ENCODE assay signal across 3 cellular contexts in the genomic region with DNA sequence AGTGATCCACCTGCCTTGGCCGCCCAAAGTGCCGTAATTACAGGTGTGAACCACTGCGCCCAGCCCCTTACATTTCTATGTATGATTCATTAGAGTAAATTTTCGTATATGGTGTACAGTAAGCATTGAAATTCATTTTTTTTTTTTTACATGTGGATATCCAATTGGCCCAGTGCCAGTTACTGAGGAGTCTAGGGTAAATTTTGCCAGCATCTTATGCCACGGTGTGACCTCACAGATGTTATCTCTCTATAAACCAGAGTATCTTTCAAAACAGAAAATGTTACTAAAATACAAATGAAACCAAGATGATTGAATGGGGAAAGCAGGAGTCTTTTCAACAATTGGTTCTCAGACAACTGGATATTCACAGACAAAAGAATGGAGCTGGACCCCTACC.
TF ChIP-seq lines count a peak whose summit lies in the region.

No MANE protein-coding gene starts in this region.

TF ChIP-seq in SK-N-SH, 30 proteins besides CTCF, POLR2A, EP300 and RAD21 (continued from another document):
- TF ChIP-seq, protein P1, sequence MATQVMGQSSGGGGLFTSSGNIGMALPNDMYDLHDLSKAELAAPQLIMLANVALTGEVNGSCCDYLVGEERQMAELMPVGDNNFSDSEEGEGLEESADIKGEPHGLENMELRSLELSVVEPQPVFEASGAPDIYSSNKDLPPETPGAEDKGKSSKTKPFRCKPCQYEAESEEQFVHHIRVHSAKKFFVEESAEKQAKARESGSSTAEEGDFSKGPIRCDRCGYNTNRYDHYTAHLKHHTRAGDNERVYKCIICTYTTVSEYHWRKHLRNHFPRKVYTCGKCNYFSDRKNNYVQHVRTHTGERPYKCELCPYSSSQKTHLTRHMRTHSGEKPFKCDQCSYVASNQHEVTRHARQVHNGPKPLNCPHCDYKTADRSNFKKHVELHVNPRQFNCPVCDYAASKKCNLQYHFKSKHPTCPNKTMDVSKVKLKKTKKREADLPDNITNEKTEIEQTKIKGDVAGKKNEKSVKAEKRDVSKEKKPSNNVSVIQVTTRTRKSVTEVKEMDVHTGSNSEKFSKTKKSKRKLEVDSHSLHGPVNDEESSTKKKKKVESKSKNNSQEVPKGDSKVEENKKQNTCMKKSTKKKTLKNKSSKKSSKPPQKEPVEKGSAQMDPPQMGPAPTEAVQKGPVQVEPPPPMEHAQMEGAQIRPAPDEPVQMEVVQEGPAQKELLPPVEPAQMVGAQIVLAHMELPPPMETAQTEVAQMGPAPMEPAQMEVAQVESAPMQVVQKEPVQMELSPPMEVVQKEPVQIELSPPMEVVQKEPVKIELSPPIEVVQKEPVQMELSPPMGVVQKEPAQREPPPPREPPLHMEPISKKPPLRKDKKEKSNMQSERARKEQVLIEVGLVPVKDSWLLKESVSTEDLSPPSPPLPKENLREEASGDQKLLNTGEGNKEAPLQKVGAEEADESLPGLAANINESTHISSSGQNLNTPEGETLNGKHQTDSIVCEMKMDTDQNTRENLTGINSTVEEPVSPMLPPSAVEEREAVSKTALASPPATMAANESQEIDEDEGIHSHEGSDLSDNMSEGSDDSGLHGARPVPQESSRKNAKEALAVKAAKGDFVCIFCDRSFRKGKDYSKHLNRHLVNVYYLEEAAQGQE (IDR thresholded peaks at IDR 0.05; ENCODE audit: low read depth, low read length), result no peak
- TF ChIP-seq NFIC (IDR thresholded peaks at IDR 0.05; ENCODE audit: borderline replicate concordance), result 0 out of 2 replicates have a peak, but pooled peaks have one; percentile 12

TF ChIP-seq in SK-N-SH treated with all-trans-retinoic acid at 6 μM for 48 hours, 23 proteins besides CTCF, POLR2A, EP300 and RAD21 (continued from another document):
- no peak for TF ChIP-seq TSHZ2 (CRISPR knock-in tag; IDR thresholded peaks at IDR 0.05)
- TF ChIP-seq, protein P2, sequence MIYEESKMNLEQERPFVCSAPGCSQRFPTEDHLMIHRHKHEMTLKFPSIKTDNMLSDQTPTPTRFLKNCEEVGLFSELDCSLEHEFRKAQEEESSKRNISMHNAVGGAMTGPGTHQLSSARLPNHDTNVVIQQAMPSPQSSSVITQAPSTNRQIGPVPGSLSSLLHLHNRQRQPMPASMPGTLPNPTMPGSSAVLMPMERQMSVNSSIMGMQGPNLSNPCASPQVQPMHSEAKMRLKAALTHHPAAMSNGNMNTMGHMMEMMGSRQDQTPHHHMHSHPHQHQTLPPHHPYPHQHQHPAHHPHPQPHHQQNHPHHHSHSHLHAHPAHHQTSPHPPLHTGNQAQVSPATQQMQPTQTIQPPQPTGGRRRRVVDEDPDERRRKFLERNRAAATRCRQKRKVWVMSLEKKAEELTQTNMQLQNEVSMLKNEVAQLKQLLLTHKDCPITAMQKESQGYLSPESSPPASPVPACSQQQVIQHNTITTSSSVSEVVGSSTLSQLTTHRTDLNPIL (CRISPR knock-in tag; IDR thresholded peaks at IDR 0.05; ENCODE audit: low read depth), result no peak
- no peak for TF ChIP-seq ZNF565 (CRISPR knock-in tag; conservative IDR thresholded peaks at IDR 0.05; ENCODE audit: low read depth)
- TF ChIP-seq, protein P3, sequence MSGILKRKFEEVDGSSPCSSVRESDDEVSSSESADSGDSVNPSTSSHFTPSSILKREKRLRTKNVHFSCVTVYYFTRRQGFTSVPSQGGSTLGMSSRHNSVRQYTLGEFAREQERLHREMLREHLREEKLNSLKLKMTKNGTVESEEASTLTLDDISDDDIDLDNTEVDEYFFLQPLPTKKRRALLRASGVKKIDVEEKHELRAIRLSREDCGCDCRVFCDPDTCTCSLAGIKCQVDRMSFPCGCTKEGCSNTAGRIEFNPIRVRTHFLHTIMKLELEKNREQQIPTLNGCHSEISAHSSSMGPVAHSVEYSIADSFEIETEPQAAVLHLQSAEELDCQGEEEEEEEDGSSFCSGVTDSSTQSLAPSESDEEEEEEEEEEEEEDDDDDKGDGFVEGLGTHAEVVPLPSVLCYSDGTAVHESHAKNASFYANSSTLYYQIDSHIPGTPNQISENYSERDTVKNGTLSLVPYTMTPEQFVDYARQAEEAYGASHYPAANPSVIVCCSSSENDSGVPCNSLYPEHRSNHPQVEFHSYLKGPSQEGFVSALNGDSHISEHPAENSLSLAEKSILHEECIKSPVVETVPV (CRISPR knock-in tag; IDR thresholded peaks at IDR 0.05), result no peak
- no peak for TF ChIP-seq GLIS3 (CRISPR knock-in tag; IDR thresholded peaks at IDR 0.05)
- no peak for TF ChIP-seq PATZ1 (CRISPR knock-in tag; IDR thresholded peaks at IDR 0.05; ENCODE audit: borderline replicate concordance)
- TF ChIP-seq TOX (CRISPR knock-in tag; IDR thresholded peaks at IDR 0.05; ENCODE audit: borderline replicate concordance), result no peak
- TF ChIP-seq OSR1 (CRISPR knock-in tag; IDR thresholded peaks at IDR 0.05), result no peak
- TF ChIP-seq SNAI2 (CRISPR knock-in tag; IDR thresholded peaks at IDR 0.05), result no peak
- no peak for TF ChIP-seq ZFP30 (CRISPR knock-in tag; IDR thresholded peaks at IDR 0.05)

TF ChIP-seq in K562, 482 proteins besides CTCF, POLR2A, EP300 and RAD21 (continued from another document):
- TF ChIP-seq, protein P4, sequence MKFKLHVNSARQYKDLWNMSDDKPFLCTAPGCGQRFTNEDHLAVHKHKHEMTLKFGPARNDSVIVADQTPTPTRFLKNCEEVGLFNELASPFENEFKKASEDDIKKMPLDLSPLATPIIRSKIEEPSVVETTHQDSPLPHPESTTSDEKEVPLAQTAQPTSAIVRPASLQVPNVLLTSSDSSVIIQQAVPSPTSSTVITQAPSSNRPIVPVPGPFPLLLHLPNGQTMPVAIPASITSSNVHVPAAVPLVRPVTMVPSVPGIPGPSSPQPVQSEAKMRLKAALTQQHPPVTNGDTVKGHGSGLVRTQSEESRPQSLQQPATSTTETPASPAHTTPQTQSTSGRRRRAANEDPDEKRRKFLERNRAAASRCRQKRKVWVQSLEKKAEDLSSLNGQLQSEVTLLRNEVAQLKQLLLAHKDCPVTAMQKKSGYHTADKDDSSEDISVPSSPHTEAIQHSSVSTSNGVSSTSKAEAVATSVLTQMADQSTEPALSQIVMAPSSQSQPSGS (CRISPR knock-in tag; IDR thresholded peaks at IDR 0.05), result no peak
- TF ChIP-seq ZFP30 (CRISPR knock-in tag; IDR thresholded peaks at IDR 0.05; ENCODE audit: borderline replicate concordance) (no peak), MCM5 (IDR thresholded peaks at IDR 0.05; ENCODE audit: low read depth) (no peak), RBM14 (IDR thresholded peaks at IDR 0.05; ENCODE audit: borderline replicate concordance, insufficient read depth, low read depth, low read length) (no peak), NFIC (IDR thresholded peaks at IDR 0.05) (peak; percentile 89), YBX1 (IDR thresholded peaks at IDR 0.05) (no peak), KHSRP (IDR thresholded peaks at IDR 0.05) (no peak), CSDE1 (IDR thresholded peaks at IDR 0.05) (no peak), FOXA3 (CRISPR knock-in tag; conservative IDR thresholded peaks at IDR 0.05 in 1 of 2, IDR thresholded peaks at IDR 0.05 in 1 of 2) (no peak), HNRNPH1 (optimal IDR thresholded peaks at IDR 0.05; ENCODE audit: low read depth, low read length) (no peak), DMBX1 (CRISPR knock-in tag; IDR thresholded peaks at IDR 0.05; ENCODE audit: borderline replicate concordance) (no peak)
- TF ChIP-seq, protein P5, sequence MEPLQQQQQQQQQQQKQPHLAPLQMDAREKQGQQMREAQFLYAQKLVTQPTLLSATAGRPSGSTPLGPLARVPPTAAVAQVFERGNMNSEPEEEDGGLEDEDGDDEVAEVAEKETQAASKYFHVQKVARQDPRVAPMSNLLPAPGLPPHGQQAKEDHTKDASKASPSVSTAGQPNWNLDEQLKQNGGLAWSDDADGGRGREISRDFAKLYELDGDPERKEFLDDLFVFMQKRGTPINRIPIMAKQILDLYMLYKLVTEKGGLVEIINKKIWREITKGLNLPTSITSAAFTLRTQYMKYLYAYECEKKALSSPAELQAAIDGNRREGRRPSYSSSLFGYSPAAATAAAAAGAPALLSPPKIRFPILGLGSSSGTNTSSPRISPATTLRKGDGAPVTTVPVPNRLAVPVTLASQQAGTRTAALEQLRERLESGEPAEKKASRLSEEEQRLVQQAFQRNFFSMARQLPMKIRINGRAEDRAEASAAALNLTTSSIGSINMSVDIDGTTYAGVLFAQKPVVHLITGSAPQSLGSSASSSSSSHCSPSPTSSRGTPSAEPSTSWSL (CRISPR knock-in tag; IDR thresholded peaks at IDR 0.05; ENCODE audit: borderline replicate concordance), result no peak
TF ChIP-seq in K562: peak in this region for 2.
